In the genomic region with DNA sequence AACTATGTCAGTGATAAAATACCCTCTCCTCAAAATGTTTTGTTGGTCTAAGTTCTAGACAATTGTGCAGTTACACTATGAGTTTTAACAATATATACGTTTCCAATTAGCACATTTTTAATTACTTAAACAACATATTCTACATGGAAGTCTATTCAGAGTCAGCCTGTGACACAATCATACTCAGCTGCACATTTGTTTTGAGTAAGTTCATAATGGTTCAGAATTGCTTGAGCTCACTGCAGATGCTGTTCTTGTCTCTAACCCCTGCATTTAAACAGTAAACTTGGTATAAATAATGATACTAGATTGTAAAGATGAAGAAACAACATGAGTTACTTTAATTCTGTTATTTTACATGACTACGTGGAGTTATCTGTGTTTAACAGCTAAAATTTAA, we compare ENCODE assay signal across 17 cellular contexts. TPM values are rescaled to one million over a fixed set of nuclear protein-coding genes. Genes with fewer than 3 reads are reported as not detected.
DNase-seq lines count a peak whose midpoint lies in the region; ATAC-seq, FAIRE-seq and TF ChIP-seq lines count a peak whose summit lies in the region.
"Had no signal": no experiment of that assay in that cellular context is flagged by ENCODE, and none has a peak within 500 bp of the region (broad histone marks: within the 10 kb centered on the region; RNA-seq: fewer than 3 reads in every experiment).

No MANE protein-coding gene starts in this region.

- no peak overlapping the region for H2AFZ ChIP-seq in K562 (ENCODE audit: low read depth, low read length)

- H4K20me1 ChIP-seq in K562 (replicated peaks; ENCODE audit: control insufficient read depth, insufficient read depth, low read length), result no peaks in the 10 kb centered on the region

- BruUV-seq in K562 (replicated peaks; lab: Mats Ljungman, UMichigan), result no TSS peak

- 4% methylated on average over 2 of the region's 2 CpGs for WGBS in K562 (ENCODE audit: insufficient coverage, low coverage, missing lambda C conversion rate)

- no peaks in the 10 kb centered on the region for H3K79me2 ChIP-seq in K562 (ENCODE audit: control insufficient read depth, insufficient read depth, low read length)

- no peaks in the 10 kb centered on the region for H3K9me1 ChIP-seq in K562 (ENCODE audit: control insufficient read depth, insufficient read depth, low read length)

- no peak for TF ChIP-seq POLR2A in K562 (conservative IDR thresholded peaks at IDR 0.05)

- no peaks in the 10 kb centered on the region for H3K36me3 ChIP-seq in K562 (ENCODE audit: control insufficient read depth, insufficient read depth, low read length)
- H3K36me3 ChIP-seq: ascending aorta, HAP-1 had no signal

- H3K27ac ChIP-seq in K562 (ENCODE audit: extremely low read depth, low read depth, low read length), result no peak overlapping the region
- H3K27ac ChIP-seq: ascending aorta, RWPE1 had no signal

- H3K4me2 ChIP-seq in K562 (ENCODE audit: insufficient read depth, low read length), result no peak overlapping the region

- H3K9ac ChIP-seq in K562 (ENCODE audit: insufficient read depth in 1 of 2, low read depth in 2 of 2, low read length in 2 of 2), result no peak overlapping the region

- ATAC-seq in GM18907 (IDR thresholded peaks at IDR 0.05; ENCODE audit: unreplicated experiment) (peak; percentile 38), GM21528 (IDR thresholded peaks at IDR 0.05; ENCODE audit: low FRiP score, unreplicated experiment) (peak; percentile 50), HG03354 (IDR thresholded peaks at IDR 0.05; ENCODE audit: poor library complexity, severe bottlenecking, unreplicated experiment) (peak; percentile 61), K562 (peak; percentile 19; the same call in 1 of the 3 replicates), esophagus mucosa (no peak)

- peaks cover under 1% of the 10 kb centered on the region; the same call in 1 of the 2 replicates for H3K9me3 ChIP-seq in K562 (replicated peaks; ENCODE audit: control insufficient read depth, insufficient read depth, low read depth, low read length)
- H3K9me3 ChIP-seq: ascending aorta, HAP-1 had no signal

- peaks cover 0 to 6% of the 10 kb centered on the region in 2 experiments; a peak in 3 of 5 replicates for H3K4me1 ChIP-seq in K562 (replicated peaks in 1 of 2; ENCODE audit: control insufficient read depth in 2 of 2, insufficient read depth in 2 of 2, low read length in 2 of 2)
- H3K4me1 ChIP-seq: ascending aorta had no signal

- no peak for TF ChIP-seq RAD21 in K562 (CRISPR knock-in tag; conservative IDR thresholded peaks at IDR 0.05 in 1 of 2, IDR thresholded peaks at IDR 0.05 in 1 of 2)

- intact Hi-C loops in K562 (cut with micrococcal nuclease), result no loop called here

- in situ Hi-C loops in K562 (cut with MboI), result no loop called here

- no peak for TF ChIP-seq EP300 in K562 (IDR thresholded peaks at IDR 0.05; ENCODE audit: low read length)

- H3K27me3 ChIP-seq in K562 (ENCODE audit: control insufficient read depth in 2 of 2, insufficient read depth in 2 of 2, low read length in 2 of 2), result no peaks in the 10 kb centered on the region
- H3K27me3 ChIP-seq: ascending aorta had no signal

- CTCF ChIA-PET in K562 (lab: Yijun Ruan, JAX; ENCODE audit: low intra/inter-chr PET ratio), result no interaction called here

- no peak for TF ChIP-seq CTCF in K562 (IDR thresholded peaks at IDR 0.05 in 2 of 3, conservative IDR thresholded peaks at IDR 0.05 in 1 of 3; ENCODE audit: insufficient read depth in 2 of 3, low read depth in 1 of 3, low read length in 3 of 3)

- DNase-seq in K562 (ENCODE audit: extremely low read depth in 1 of 4, low spot score in 3 of 4) (no peak), NCI-H2081 (lab: John Stamatoyannopoulos, UW) (no peak), RKO (ENCODE audit: low spot score) (no peak), kidney tubule cell (ENCODE audit: low spot score) (no peak)
- DNase-seq: activated naive CD4-positive, alpha-beta T cell treated with anti-CD3 and anti-CD28 coated beads, Interleukin-2, amount 10 ng/mL, durations not matched to agents 7 days and 5 days; activated T-cell treated with anti-CD3 and anti-CD28 coated beads for 4 hours; effector memory CD4-positive, alpha-beta T cell; KG1; midbrain; NCI-H1105 treated with DMSO at 0.1 percent for 48 hours had no signal

- POLR2A ChIA-PET in K562 (lab: Yijun Ruan, JAX), result interaction anchor here (1.6 kb wide), 2 partner anchors 11 kb away, joined by 4 to 5 read pairs; no protein-coding TSS in a partner anchor

- no peak for FAIRE-seq in K562 (lab: Jason Lieb, UNC)

- H3K4me3 ChIP-seq in K562, result no peak overlapping the region
- H3K4me3 ChIP-seq: ascending aorta, HAP-1 had no signal

TF ChIP-seq in K562, 482 proteins besides CTCF, POLR2A, EP300 and RAD21 (continues in another document):
- TF ChIP-seq NFE2L1 (tag; IDR thresholded peaks at IDR 0.05; ENCODE audit: borderline replicate concordance, low read depth) (no peak), TAF7 (tag; IDR thresholded peaks at IDR 0.05) (no peak), PCBP2 (IDR thresholded peaks at IDR 0.05; ENCODE audit: low read depth, low read length, poor library complexity, severe bottlenecking) (no peak)
- TF ChIP-seq, protein P1, sequence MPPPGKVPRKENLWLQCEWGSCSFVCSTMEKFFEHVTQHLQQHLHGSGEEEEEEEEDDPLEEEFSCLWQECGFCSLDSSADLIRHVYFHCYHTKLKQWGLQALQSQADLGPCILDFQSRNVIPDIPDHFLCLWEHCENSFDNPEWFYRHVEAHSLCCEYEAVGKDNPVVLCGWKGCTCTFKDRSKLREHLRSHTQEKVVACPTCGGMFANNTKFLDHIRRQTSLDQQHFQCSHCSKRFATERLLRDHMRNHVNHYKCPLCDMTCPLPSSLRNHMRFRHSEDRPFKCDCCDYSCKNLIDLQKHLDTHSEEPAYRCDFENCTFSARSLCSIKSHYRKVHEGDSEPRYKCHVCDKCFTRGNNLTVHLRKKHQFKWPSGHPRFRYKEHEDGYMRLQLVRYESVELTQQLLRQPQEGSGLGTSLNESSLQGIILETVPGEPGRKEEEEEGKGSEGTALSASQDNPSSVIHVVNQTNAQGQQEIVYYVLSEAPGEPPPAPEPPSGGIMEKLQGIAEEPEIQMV (tag; conservative IDR thresholded peaks at IDR 0.05; ENCODE audit: low read depth), result no peak
- TF ChIP-seq, protein P2, sequence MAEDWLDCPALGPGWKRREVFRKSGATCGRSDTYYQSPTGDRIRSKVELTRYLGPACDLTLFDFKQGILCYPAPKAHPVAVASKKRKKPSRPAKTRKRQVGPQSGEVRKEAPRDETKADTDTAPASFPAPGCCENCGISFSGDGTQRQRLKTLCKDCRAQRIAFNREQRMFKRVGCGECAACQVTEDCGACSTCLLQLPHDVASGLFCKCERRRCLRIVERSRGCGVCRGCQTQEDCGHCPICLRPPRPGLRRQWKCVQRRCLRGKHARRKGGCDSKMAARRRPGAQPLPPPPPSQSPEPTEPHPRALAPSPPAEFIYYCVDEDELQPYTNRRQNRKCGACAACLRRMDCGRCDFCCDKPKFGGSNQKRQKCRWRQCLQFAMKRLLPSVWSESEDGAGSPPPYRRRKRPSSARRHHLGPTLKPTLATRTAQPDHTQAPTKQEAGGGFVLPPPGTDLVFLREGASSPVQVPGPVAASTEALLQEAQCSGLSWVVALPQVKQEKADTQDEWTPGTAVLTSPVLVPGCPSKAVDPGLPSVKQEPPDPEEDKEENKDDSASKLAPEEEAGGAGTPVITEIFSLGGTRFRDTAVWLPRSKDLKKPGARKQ (CRISPR knock-in tag; IDR thresholded peaks at IDR 0.05), result no peak

RNA-seq across cellular contexts. Expression of a gene that starts 30.6 kb away (rescaled TPM):
- total RNA-seq in K562 (2011; cell fraction: chromatin; rRNA removed; ENCODE audit: low replicate concordance), result 15.8 and 16.4 TPM in 2 replicates
- total RNA-seq in K562 (2011; cell fraction: nucleolus; rRNA removed), result 19.7 and 20.7 TPM in 2 replicates
- 19.7 and 23.7 TPM in 2 replicates for total RNA-seq in K562 (2011; cell fraction: nucleoplasm; rRNA removed)
- total RNA-seq in K562 (2014; rRNA removed), result 74.3 and 82.0 TPM in 2 replicates
- total RNA-seq in K562 (2014; rRNA removed; fragmentation: Illumina TruSeq; extraction: Trizol), result 38.2 and 41.3 TPM in 2 replicates
- total RNA-seq in K562 (2015; rRNA removed; fragmentation: Illumina TruSeq; extraction: Trizol), result 64.5 and 67.1 TPM in 2 replicates
- 56.7 and 62.2 TPM in 2 replicates for total RNA-seq in K562 (2021)
- polyA plus RNA-seq in K562 (2011; rRNA removed), result 27.0 and 28.5 TPM in 2 replicates
- 30.9 and 35.2 TPM in 2 replicates for polyA plus RNA-seq in K562 (2011; cell fraction: cytosol; rRNA removed)
- 17.3 and 17.5 TPM in 2 replicates for polyA plus RNA-seq in K562 (2011; cell fraction: nucleus; rRNA removed)
- polyA plus RNA-seq in K562 (2012), result 67.6 and 71.5 TPM in 2 replicates
- polyA plus RNA-seq in K562 (2014; fragmentation: Illumina TruSeq; extraction: Trizol), result 40.5 and 45.9 TPM in 2 replicates
- polyA plus RNA-seq in K562 (2014; fragmentation: Nextera tagmentation; extraction: Ambion mirVana), result 10 to 100 TPM; 11.9 to 18.2 TPM
- polyA plus RNA-seq in K562 (2014; rRNA removed), result 56.3 and 56.4 TPM in 2 replicates
- polyA minus RNA-seq in K562 (2011; rRNA and poly(A)+ RNA removed), result 25.9 and 29.4 TPM in 2 replicates
- 17.3 and 18.8 TPM in 2 replicates for polyA minus RNA-seq in K562 (2011; cell fraction: cytosol; rRNA and poly(A)+ RNA removed)
- 17.5 and 42.1 TPM in 2 replicates for polyA minus RNA-seq in K562 (2011; cell fraction: nucleus; rRNA and poly(A)+ RNA removed)
- 6.9 TPM for total RNA-seq in esophagus mucosa

RNA-seq across cellular contexts. Expression of a gene that starts 40.6 kb away (rescaled TPM):
- 281 and 434 TPM in 2 replicates for total RNA-seq in K562 (2011; cell fraction: chromatin; rRNA removed; ENCODE audit: low replicate concordance)
- total RNA-seq in K562 (2011; cell fraction: nucleolus; rRNA removed), result 44.0 and 67.8 TPM in 2 replicates
- total RNA-seq in K562 (2011; cell fraction: nucleoplasm; rRNA removed), result 165 and 180 TPM in 2 replicates
- total RNA-seq in K562 (2014; rRNA removed), result 76.3 and 76.7 TPM in 2 replicates
- 225 and 267 TPM in 2 replicates for total RNA-seq in K562 (2014; rRNA removed; fragmentation: Illumina TruSeq; extraction: Trizol)
- total RNA-seq in K562 (2015; rRNA removed; fragmentation: Illumina TruSeq; extraction: Trizol), result 163 and 176 TPM in 2 replicates
- 186 and 190 TPM in 2 replicates for total RNA-seq in K562 (2021)
- 88.2 and 118 TPM in 2 replicates for polyA plus RNA-seq in K562 (2011; rRNA removed)
- polyA plus RNA-seq in K562 (2011; cell fraction: cytosol; rRNA removed), result 12.0 and 44.0 TPM in 2 replicates
- polyA plus RNA-seq in K562 (2011; cell fraction: nucleus; rRNA removed), result 30.1 and 41.4 TPM in 2 replicates
- polyA plus RNA-seq in K562 (2012), result 144 and 167 TPM in 2 replicates
- polyA plus RNA-seq in K562 (2014; fragmentation: Illumina TruSeq; extraction: Trizol), result 186 and 212 TPM in 2 replicates
- polyA plus RNA-seq in K562 (2014; fragmentation: Nextera tagmentation; extraction: Ambion mirVana), result 10 to 100 TPM; 48.7 to 60.9 TPM
- 78.9 and 92.7 TPM in 2 replicates for polyA plus RNA-seq in K562 (2014; rRNA removed)
- 295 and 351 TPM in 2 replicates for polyA minus RNA-seq in K562 (2011; rRNA and poly(A)+ RNA removed)
- polyA minus RNA-seq in K562 (2011; cell fraction: cytosol; rRNA and poly(A)+ RNA removed), result 85.8 and 99.9 TPM in 2 replicates
- 46.4 and 174 TPM in 2 replicates for polyA minus RNA-seq in K562 (2011; cell fraction: nucleus; rRNA and poly(A)+ RNA removed)
- total RNA-seq in esophagus mucosa, result 47.5 TPM
